1 cellular context compared by ENCODE assay signal in genomic region chr2:98702127-98702802, GRCh38.
TF ChIP-seq lines count a peak whose summit lies in the region.

No MANE protein-coding gene starts in this region.

TF ChIP-seq in HepG2, 621 proteins besides CTCF, POLR2A, EP300 and RAD21 (continued from another document and continues in another):
- TF ChIP-seq ZMAT3 (CRISPR knock-in tag; conservative IDR thresholded peaks at IDR 0.05) (peak; percentile 71; the same call in 1 of the 2 replicates), NR3C1 (CRISPR knock-in tag; IDR thresholded peaks at IDR 0.05) (no peak), SCMH1 (CRISPR knock-in tag; IDR thresholded peaks at IDR 0.05; ENCODE audit: borderline replicate concordance) (no peak), KAT8 (CRISPR knock-in tag; IDR thresholded peaks at IDR 0.05) (peak; percentile 51), ZFP37 (CRISPR knock-in tag; IDR thresholded peaks at IDR 0.05; ENCODE audit: borderline replicate concordance) (peak; percentile 81; the same call in 1 of the 2 replicates), RAD51 (IDR thresholded peaks at IDR 0.05; ENCODE audit: borderline replicate concordance) (no peak), MAZ (IDR thresholded peaks at IDR 0.05; ENCODE audit: borderline replicate concordance, low read depth, low read length) (no peak), MAZ (CRISPR knock-in tag; IDR thresholded peaks at IDR 0.05; ENCODE audit: low read depth) (peak; percentile 90), TBX2 (CRISPR knock-in tag; IDR thresholded peaks at IDR 0.05; ENCODE audit: borderline replicate concordance) (peak; percentile 95), DPF2 (CRISPR knock-in tag; IDR thresholded peaks at IDR 0.05; ENCODE audit: borderline replicate concordance, low read depth) (peak; percentile 83), THYN1 (CRISPR knock-in tag; IDR thresholded peaks at IDR 0.05; ENCODE audit: borderline replicate concordance, low read depth) (0 out of 2 replicates have a peak, but pooled peaks have one; percentile 63), HDAC2 (CRISPR knock-in tag; IDR thresholded peaks at IDR 0.05) (peak; percentile 96), SOX13 (IDR thresholded peaks at IDR 0.05) (no peak), SOX13 (CRISPR knock-in tag; conservative IDR thresholded peaks at IDR 0.05 in 1 of 2, IDR thresholded peaks at IDR 0.05 in 1 of 2) (peak in 1 of 2 experiments; percentile 39; a peak in 1 of 4 replicates), SIX1 (CRISPR knock-in tag; IDR thresholded peaks at IDR 0.05; ENCODE audit: borderline replicate concordance) (peak; percentile 84), MAX (IDR thresholded peaks at IDR 0.05) (peak; percentile 92), HIC2 (CRISPR knock-in tag; IDR thresholded peaks at IDR 0.05; ENCODE audit: low read depth) (peak; percentile 44), PHF21A (CRISPR knock-in tag; IDR thresholded peaks at IDR 0.05) (peak; percentile 83), MYC (CRISPR knock-in tag; IDR thresholded peaks at IDR 0.05; ENCODE audit: borderline replicate concordance) (peak; percentile 97), ZNF235 (CRISPR knock-in tag; IDR thresholded peaks at IDR 0.05; ENCODE audit: borderline replicate concordance) (no peak), THAP9 (CRISPR knock-in tag; IDR thresholded peaks at IDR 0.05; ENCODE audit: borderline replicate concordance) (peak; percentile 84), GZF1 (CRISPR knock-in tag; IDR thresholded peaks at IDR 0.05) (peak; percentile 87), KMT2A (CRISPR knock-in tag; IDR thresholded peaks at IDR 0.05) (peak; percentile 96), FIP1L1 (IDR thresholded peaks at IDR 0.05; ENCODE audit: borderline replicate concordance, insufficient read depth, low read depth, low read length) (0 out of 2 replicates have a peak, but pooled peaks have one; percentile 47), MIXL1 (CRISPR knock-in tag; IDR thresholded peaks at IDR 0.05) (peak; percentile 85), ZNF563 (CRISPR knock-in tag; IDR thresholded peaks at IDR 0.05) (peak; percentile 74; the same call in 1 of the 2 replicates), MED1 (CRISPR knock-in tag; IDR thresholded peaks at IDR 0.05) (peak; percentile 85), ZNF264 (CRISPR knock-in tag; IDR thresholded peaks at IDR 0.05) (peak; percentile 95), HES4 (CRISPR knock-in tag; IDR thresholded peaks at IDR 0.05; ENCODE audit: borderline replicate concordance) (peak; percentile 65; the same call in 1 of the 2 replicates), ZNF564 (CRISPR knock-in tag; IDR thresholded peaks at IDR 0.05) (peak; percentile 90), RCOR2 (CRISPR knock-in tag; IDR thresholded peaks at IDR 0.05) (peak; percentile 83), SMAD9 (CRISPR knock-in tag; IDR thresholded peaks at IDR 0.05) (no peak), ZNF337 (CRISPR knock-in tag; IDR thresholded peaks at IDR 0.05; ENCODE audit: borderline replicate concordance, low read depth) (0 out of 2 replicates have a peak, but pooled peaks have one; percentile 78), PPARG (CRISPR knock-in tag; conservative IDR thresholded peaks at IDR 0.05) (no peak), ZBTB20 (CRISPR knock-in tag; IDR thresholded peaks at IDR 0.05; ENCODE audit: borderline replicate concordance, low read depth) (peak; percentile 69; the same call in 1 of the 2 replicates), ZNF776 (CRISPR knock-in tag; IDR thresholded peaks at IDR 0.05) (no peak), SP4 (CRISPR knock-in tag; IDR thresholded peaks at IDR 0.05) (peak; percentile 48; the same call in 1 of the 2 replicates), SKI (IDR thresholded peaks at IDR 0.05; ENCODE audit: partially characterized antibody) (peak; percentile 53), PREB (CRISPR knock-in tag; IDR thresholded peaks at IDR 0.05) (no peak), AKNA (CRISPR knock-in tag; IDR thresholded peaks at IDR 0.05; ENCODE audit: borderline replicate concordance) (no peak), BRD4 (CRISPR knock-in tag; IDR thresholded peaks at IDR 0.05) (peak; percentile 88; the same call in 1 of the 2 replicates), ZNF567 (CRISPR knock-in tag; IDR thresholded peaks at IDR 0.05; ENCODE audit: borderline replicate concordance) (peak; percentile 96; the same call in 1 of the 2 replicates), GPBP1L1 (CRISPR knock-in tag; IDR thresholded peaks at IDR 0.05) (no peak), ESRRA (CRISPR knock-in tag; IDR thresholded peaks at IDR 0.05; ENCODE audit: low read depth) (peak; percentile 70), ZNF3 (CRISPR knock-in tag; IDR thresholded peaks at IDR 0.05) (no peak), ZBTB43 (CRISPR knock-in tag; conservative IDR thresholded peaks at IDR 0.05) (peak; percentile 96), HNRNPL (IDR thresholded peaks at IDR 0.05; ENCODE audit: low read depth, low read length) (0 out of 2 replicates have a peak, but pooled peaks have one; percentile 22), ZNF136 (CRISPR knock-in tag; IDR thresholded peaks at IDR 0.05; ENCODE audit: low read depth) (0 out of 2 replicates have a peak, but pooled peaks have one; percentile 82), ZXDC (CRISPR knock-in tag; IDR thresholded peaks at IDR 0.05) (no peak)
